In genomic region chr5:67315802-67316103, GRCh38 we compare ENCODE assay signal across 12 cellular contexts.
A peak's percentile ranks its signal among the peaks of the same experiment; 100 is the strongest.
DNase-seq lines count a peak whose midpoint lies in the region; ATAC-seq and TF ChIP-seq lines count a peak whose summit lies in the region.
"Had no signal": no experiment of that assay in that cellular context is flagged by ENCODE, and none has a peak within 500 bp of the region (broad histone marks: within the 10 kb centered on the region; RNA-seq: fewer than 3 reads in every experiment).

No MANE protein-coding gene starts in this region.

- H3K9me3 Mint-ChIP-seq in nephron progenitor cell = peaks cover 39% of the 10 kb centered on the region

- no peaks in the 10 kb centered on the region for H3K79me2 ChIP-seq in ACC112 (ENCODE audit: control insufficient read depth, insufficient read depth, low read length, unreplicated experiment)

- peaks cover 6% of the 10 kb centered on the region for H3K4me1 Mint-ChIP-seq in nephron progenitor cell

- DNase-seq in brain microvascular endothelial cell (no peak), nephron progenitor cell (no peak), COLO668 (lab: John Stamatoyannopoulos, UW; ENCODE audit: unreplicated experiment) (no peak), NCI-H187 treated with DMSO at 0.1 percent for 48 hours (lab: John Stamatoyannopoulos, UW) (no peak)
- DNase-seq in activated CD4-positive, alpha-beta T cell treated with anti-CD3 and anti-CD28 coated beads, Interleukin-2, amount 50 U/mL, for 4 hours = no peak
- DNase-seq: GDM1, NCI-H2227 treated with DMSO at 0.1 percent for 48 hours, small intestine had no signal

- in situ Hi-C loops in brain microvascular endothelial cell (cut with HindIII; ENCODE audit: low pct_ligation_motif_present, low sequenced_read_pairs) = no loop called here

- no peak overlapping the region for H3K4me3 Mint-ChIP-seq in nephron progenitor cell
- H3K4me3 Mint-ChIP-seq: activated T-helper 17 cell treated with anti-CD3 and anti-CD28 coated beads, Interleukin-2, amount 50 U/mL, for 72 hours had no signal

- peaks cover 15% of the 10 kb centered on the region for H3K4me1 ChIP-seq in ACC112 (ENCODE audit: control insufficient read depth, insufficient read depth, low read length, unreplicated experiment)

- H3K27me3 ChIP-seq in ACC112 (ENCODE audit: insufficient read depth, low read length) = no peaks in the 10 kb centered on the region
- no peaks in the 10 kb centered on the region for H3K27me3 ChIP-seq in brain microvascular endothelial cell (replicated peaks)

- no peaks in the 10 kb centered on the region for H3K27me3 Mint-ChIP-seq in nephron progenitor cell (ENCODE audit: low read depth, poor library complexity)
- H3K27me3 Mint-ChIP-seq: activated T-helper 17 cell treated with anti-CD3 and anti-CD28 coated beads, Interleukin-2, amount 50 U/mL, for 72 hours had no signal

- peak overlapping the region; percentile 29; the same call in 1 of the 2 replicates for H3K4me3 ChIP-seq in ACC112 (ENCODE audit: low read depth, low read length)
- no peak overlapping the region for H3K4me3 ChIP-seq in brain microvascular endothelial cell (ENCODE audit: low read depth, low read length)

- H3K27ac ChIP-seq in ACC112 (ENCODE audit: low read depth, low read length) (peak overlapping the region; percentile 86), brain microvascular endothelial cell (peak overlapping the region; percentile 22)

- peak overlapping the region; percentile 88 for H3K27ac Mint-ChIP-seq in nephron progenitor cell
- H3K27ac Mint-ChIP-seq: activated T-helper 17 cell treated with anti-CD3 and anti-CD28 coated beads, Interleukin-2, amount 50 U/mL, for 72 hours had no signal

- H3K36me3 Mint-ChIP-seq in nephron progenitor cell (ENCODE audit: low read depth) = peaks cover 21% of the 10 kb centered on the region

- H2AFZ ChIP-seq in ACC112 (ENCODE audit: low read length, unreplicated experiment) = peak overlapping the region; percentile 90

- peak; percentile 48 for ATAC-seq in HG03139 (IDR thresholded peaks at IDR 0.05; ENCODE audit: unreplicated experiment)
- no peak for ATAC-seq in HG02798 (IDR thresholded peaks at IDR 0.05; ENCODE audit: poor library complexity, unreplicated experiment)
- ATAC-seq: activated T-helper 17 cell treated with anti-CD3 and anti-CD28 coated beads, Interleukin-2, amount 50 U/mL, for 72 hours had no signal

- no peak for TF ChIP-seq CTCF in brain microvascular endothelial cell (IDR thresholded peaks at IDR 0.05; ENCODE audit: low read depth, low read length, missing control alignments)
- TF ChIP-seq CTCF in nephron progenitor cell (IDR thresholded peaks at IDR 0.05) = no peak

- H3K36me3 ChIP-seq in ACC112 (ENCODE audit: insufficient read depth, low read length) (no peaks in the 10 kb centered on the region), brain microvascular endothelial cell (replicated peaks) (no peaks in the 10 kb centered on the region)
